ENCODE assay signal across 9 cellular contexts in the genomic region with DNA sequence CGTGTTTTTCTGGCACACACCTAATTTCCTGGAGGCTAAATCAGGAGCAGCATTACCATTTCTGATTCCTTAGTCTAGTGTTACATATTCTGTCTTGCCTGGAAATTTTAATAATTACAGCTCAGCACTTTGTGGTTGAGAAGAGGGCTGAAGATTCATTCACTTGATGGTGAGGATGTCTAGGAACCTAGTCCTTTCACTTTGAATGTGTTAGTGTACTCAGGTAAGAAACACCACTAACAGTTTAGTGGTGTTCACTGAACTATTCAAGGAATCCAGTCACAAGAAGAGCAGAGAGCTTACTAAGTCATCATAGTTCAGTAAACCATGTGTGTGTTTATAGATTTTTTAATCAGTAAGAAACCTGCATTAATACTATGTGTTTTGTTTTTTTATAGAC.
DNase-seq lines count a peak whose midpoint lies in the region; ATAC-seq, FAIRE-seq and TF ChIP-seq lines count a peak whose summit lies in the region.
"Had no signal": no experiment of that assay in that cellular context is flagged by ENCODE, and none has a peak within 500 bp of the region (broad histone marks: within the 10 kb centered on the region; RNA-seq: fewer than 3 reads in every experiment).

No MANE protein-coding gene starts in this region.

- H3K4me1 Mint-ChIP-seq in activated T-helper 1 cell treated with anti-CD3 and anti-CD28 coated beads, Interleukin-12 subunit alpha, Interleukin-12 subunit beta, Interleukin-2, Interleukin-4 antibody, amounts not matched to agents 30 ng/mL and 10 ng/mL and 1 ng/mL, durations not matched to agents 14 hours and 24 hours and 36 hours (ENCODE audit: low read depth): peaks cover 43% of the 10 kb centered on the region
- H3K4me1 Mint-ChIP-seq in natural killer cell treated with Interleukin-12 subunit alpha and Interleukin-12 subunit beta and Interleukin-15 and Interleukin-18, amount 100 ng/mL, for 72 hours (ENCODE audit: low read depth in 2 of 2): peaks cover 21 to 36% of the 10 kb centered on the region in 2 donors

- H2AFZ ChIP-seq in GM23248: no peak overlapping the region

- DNase-seq in GM12891 (ENCODE audit: insufficient read length, low spot score): no peak
- peak; percentile 18 for DNase-seq in GM23248
- DNase-seq in activated T-helper 1 cell treated with anti-CD3 and anti-CD28 coated beads, Interleukin-12 subunit alpha, Interleukin-12 subunit beta, Interleukin-2, Interleukin-4 antibody, amounts not matched to agents 30 ng/mL and 10 ng/mL and 1 ng/mL, durations not matched to agents 14 hours and 24 hours and 36 hours (ENCODE audit: low spot score): no peak
- no peak for DNase-seq in natural killer cell treated with Interleukin-12 subunit alpha and Interleukin-12 subunit beta and Interleukin-15 and Interleukin-18, amount 100 ng/mL, for 72 hours (ENCODE audit: low spot score)
- DNase-seq in DMS114 treated with DMSO at 0.1 percent for 48 hours (lab: John Stamatoyannopoulos, UW; ENCODE audit: unreplicated experiment): no peak
- DNase-seq in anterior cingulate cortex (lab: John Stamatoyannopoulos, UW): no peak
- no peak for DNase-seq in NCI-H510A treated with DMSO at 0.1 percent for 48 hours (lab: John Stamatoyannopoulos, UW)
- DNase-seq: thyroid gland had no signal

- H3K9me3 Mint-ChIP-seq in activated T-helper 1 cell treated with anti-CD3 and anti-CD28 coated beads, Interleukin-12 subunit alpha, Interleukin-12 subunit beta, Interleukin-2, Interleukin-4 antibody, amounts not matched to agents 30 ng/mL and 10 ng/mL and 1 ng/mL, durations not matched to agents 14 hours and 24 hours and 36 hours: no peaks in the 10 kb centered on the region
- H3K9me3 Mint-ChIP-seq in natural killer cell treated with Interleukin-12 subunit alpha and Interleukin-12 subunit beta and Interleukin-15 and Interleukin-18, amount 100 ng/mL, for 72 hours: no peaks in the 10 kb centered on the region

- no peaks in the 10 kb centered on the region for H3K79me2 ChIP-seq in GM23248 (ENCODE audit: insufficient read depth)

- H3K4me3 ChIP-seq in GM23248: no peak overlapping the region
- H3K4me3 ChIP-seq: breast epithelium, thyroid gland had no signal

- H3K36me3 Mint-ChIP-seq in activated T-helper 1 cell treated with anti-CD3 and anti-CD28 coated beads, Interleukin-12 subunit alpha, Interleukin-12 subunit beta, Interleukin-2, Interleukin-4 antibody, amounts not matched to agents 30 ng/mL and 10 ng/mL and 1 ng/mL, durations not matched to agents 14 hours and 24 hours and 36 hours (ENCODE audit: low read depth): peaks cover 35% of the 10 kb centered on the region
- peaks cover 13% of the 10 kb centered on the region for H3K36me3 Mint-ChIP-seq in natural killer cell treated with Interleukin-12 subunit alpha and Interleukin-12 subunit beta and Interleukin-15 and Interleukin-18, amount 100 ng/mL, for 72 hours

- no peaks in the 10 kb centered on the region for H4K20me1 ChIP-seq in GM23248 (ENCODE audit: insufficient read depth)

- peak overlapping the region; percentile 89 for H3K27ac Mint-ChIP-seq in activated T-helper 1 cell treated with anti-CD3 and anti-CD28 coated beads, Interleukin-12 subunit alpha, Interleukin-12 subunit beta, Interleukin-2, Interleukin-4 antibody, amounts not matched to agents 30 ng/mL and 10 ng/mL and 1 ng/mL, durations not matched to agents 14 hours and 24 hours and 36 hours
- peak overlapping the region; percentile 66 to 90 for H3K27ac Mint-ChIP-seq in natural killer cell treated with Interleukin-12 subunit alpha and Interleukin-12 subunit beta and Interleukin-15 and Interleukin-18, amount 100 ng/mL, for 72 hours

- H3K9ac ChIP-seq in GM23248: peak overlapping the region; percentile 50; the same call in 1 of the 2 replicates

- peak overlapping the region; percentile 71 for H3K4me2 ChIP-seq in GM23248 (ENCODE audit: unreplicated experiment)

- H3K9me3 ChIP-seq in GM23248 (ENCODE audit: low read depth): no peaks in the 10 kb centered on the region
- H3K9me3 ChIP-seq: breast epithelium, thyroid gland had no signal

- FAIRE-seq in GM12891 (lab: Jason Lieb, UNC): peak; percentile 41

- in situ Hi-C loops in GM23248 (cut with MboI): no loop called here

- H3K4me3 Mint-ChIP-seq in activated T-helper 1 cell treated with anti-CD3 and anti-CD28 coated beads, Interleukin-12 subunit alpha, Interleukin-12 subunit beta, Interleukin-2, Interleukin-4 antibody, amounts not matched to agents 30 ng/mL and 10 ng/mL and 1 ng/mL, durations not matched to agents 14 hours and 24 hours and 36 hours: peak overlapping the region; percentile 61
- H3K4me3 Mint-ChIP-seq in natural killer cell treated with Interleukin-12 subunit alpha and Interleukin-12 subunit beta and Interleukin-15 and Interleukin-18, amount 100 ng/mL, for 72 hours: peak overlapping the region; percentile 35

- no peak for TF ChIP-seq POLR2A in GM12891 (IDR thresholded peaks at IDR 0.05; ENCODE audit: low read depth, low read length)

- H3K27me3 ChIP-seq in GM23248 (replicated peaks; ENCODE audit: insufficient read depth): no peaks in the 10 kb centered on the region
- H3K27me3 ChIP-seq: breast epithelium, thyroid gland had no signal

- peaks cover 37% of the 10 kb centered on the region for H3F3A ChIP-seq in GM23248 (ENCODE audit: insufficient read depth)

- H3K4me1 ChIP-seq in GM23248 (ENCODE audit: insufficient read depth): peaks cover 28% of the 10 kb centered on the region
- H3K4me1 ChIP-seq: breast epithelium had no signal

- no peaks in the 10 kb centered on the region for H3K27me3 Mint-ChIP-seq in activated T-helper 1 cell treated with anti-CD3 and anti-CD28 coated beads, Interleukin-12 subunit alpha, Interleukin-12 subunit beta, Interleukin-2, Interleukin-4 antibody, amounts not matched to agents 30 ng/mL and 10 ng/mL and 1 ng/mL, durations not matched to agents 14 hours and 24 hours and 36 hours (ENCODE audit: insufficient read depth)
- no peaks in the 10 kb centered on the region for H3K27me3 Mint-ChIP-seq in natural killer cell treated with Interleukin-12 subunit alpha and Interleukin-12 subunit beta and Interleukin-15 and Interleukin-18, amount 100 ng/mL, for 72 hours

- intact Hi-C loops in activated T-helper 1 cell treated with anti-CD3 and anti-CD28 coated beads, Interleukin-12 subunit alpha, Interleukin-12 subunit beta, Interleukin-2, Interleukin-4 antibody, amounts not matched to agents 30 ng/mL and 10 ng/mL and 1 ng/mL, durations not matched to agents 14 hours and 24 hours and 36 hours (cut with micrococcal nuclease): loop anchor here (1.0 to 10.0 kb wide), 6 partner anchors 38 to 479 kb away; no protein-coding TSS in a partner anchor

- H3K9me2 ChIP-seq in GM23248 (ENCODE audit: insufficient read depth): no peaks in the 10 kb centered on the region

- ATAC-seq in natural killer cell treated with Interleukin-12 subunit alpha and Interleukin-12 subunit beta and Interleukin-15 and Interleukin-18, amount 100 ng/mL, for 72 hours: peak; percentile 45 to 80

- WGBS in GM23248 (ENCODE audit: low coverage in 1 of 2, low lambda C conversion rate in 2 of 2, missing lambda C conversion rate in 2 of 2), 2 experiments: 24 to 29% methylated on average over 1 of the region's 1 CpG

- peak overlapping the region; percentile 75 for H3K27ac ChIP-seq in GM23248
- H3K27ac ChIP-seq: breast epithelium, thyroid gland had no signal

- no peaks in the 10 kb centered on the region; the same call in 1 of the 2 replicates for H3K36me3 ChIP-seq in GM23248 (ENCODE audit: low read depth)
- H3K36me3 ChIP-seq: breast epithelium, thyroid gland had no signal

TF ChIP-seq in GM12891, 5 proteins besides CTCF, POLR2A, EP300 and RAD21:
- TF ChIP-seq SPI1 (IDR thresholded peaks at IDR 0.05; ENCODE audit: low read depth, low read length) (no peak), POLR2AphosphoS5 (IDR thresholded peaks at IDR 0.05; ENCODE audit: low read depth, low read length) (no peak), PAX5 (IDR thresholded peaks at IDR 0.05; ENCODE audit: insufficient read depth, low read length, severe bottlenecking) (no peak), TAF1 (IDR thresholded peaks at IDR 0.05; ENCODE audit: low read depth, low read length) (no peak)
